ENCODE assay signal across 1 cellular context in the genomic region with DNA sequence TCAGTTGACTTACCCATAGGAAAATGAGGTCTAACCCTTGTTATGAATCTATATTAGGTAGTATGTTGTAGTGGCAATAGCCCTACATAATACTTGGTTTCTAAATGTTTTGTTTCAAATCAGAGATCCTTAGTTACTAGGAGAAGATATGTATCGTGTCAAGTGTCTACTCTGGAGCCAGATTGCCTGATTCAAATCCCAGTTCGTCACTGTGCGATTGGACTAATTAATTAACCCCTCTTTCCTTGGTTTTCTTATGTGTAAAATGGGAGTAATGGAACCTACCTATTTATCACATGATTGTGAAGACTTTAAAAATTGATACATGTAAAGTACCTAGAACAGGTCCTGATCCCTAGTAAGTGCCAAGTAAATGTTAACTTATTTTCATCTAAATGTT.
TF ChIP-seq lines count a peak whose summit lies in the region.

No MANE protein-coding gene starts in this region.

TF ChIP-seq in GM23338, 12 proteins besides CTCF, POLR2A, EP300 and RAD21 (continued from another document):
- TF ChIP-seq, protein P1, sequence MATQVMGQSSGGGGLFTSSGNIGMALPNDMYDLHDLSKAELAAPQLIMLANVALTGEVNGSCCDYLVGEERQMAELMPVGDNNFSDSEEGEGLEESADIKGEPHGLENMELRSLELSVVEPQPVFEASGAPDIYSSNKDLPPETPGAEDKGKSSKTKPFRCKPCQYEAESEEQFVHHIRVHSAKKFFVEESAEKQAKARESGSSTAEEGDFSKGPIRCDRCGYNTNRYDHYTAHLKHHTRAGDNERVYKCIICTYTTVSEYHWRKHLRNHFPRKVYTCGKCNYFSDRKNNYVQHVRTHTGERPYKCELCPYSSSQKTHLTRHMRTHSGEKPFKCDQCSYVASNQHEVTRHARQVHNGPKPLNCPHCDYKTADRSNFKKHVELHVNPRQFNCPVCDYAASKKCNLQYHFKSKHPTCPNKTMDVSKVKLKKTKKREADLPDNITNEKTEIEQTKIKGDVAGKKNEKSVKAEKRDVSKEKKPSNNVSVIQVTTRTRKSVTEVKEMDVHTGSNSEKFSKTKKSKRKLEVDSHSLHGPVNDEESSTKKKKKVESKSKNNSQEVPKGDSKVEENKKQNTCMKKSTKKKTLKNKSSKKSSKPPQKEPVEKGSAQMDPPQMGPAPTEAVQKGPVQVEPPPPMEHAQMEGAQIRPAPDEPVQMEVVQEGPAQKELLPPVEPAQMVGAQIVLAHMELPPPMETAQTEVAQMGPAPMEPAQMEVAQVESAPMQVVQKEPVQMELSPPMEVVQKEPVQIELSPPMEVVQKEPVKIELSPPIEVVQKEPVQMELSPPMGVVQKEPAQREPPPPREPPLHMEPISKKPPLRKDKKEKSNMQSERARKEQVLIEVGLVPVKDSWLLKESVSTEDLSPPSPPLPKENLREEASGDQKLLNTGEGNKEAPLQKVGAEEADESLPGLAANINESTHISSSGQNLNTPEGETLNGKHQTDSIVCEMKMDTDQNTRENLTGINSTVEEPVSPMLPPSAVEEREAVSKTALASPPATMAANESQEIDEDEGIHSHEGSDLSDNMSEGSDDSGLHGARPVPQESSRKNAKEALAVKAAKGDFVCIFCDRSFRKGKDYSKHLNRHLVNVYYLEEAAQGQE (IDR thresholded peaks at IDR 0.05; ENCODE audit: unreplicated experiment), result no peak
TF ChIP-seq in GM23338: peak in this region for 0.
